18 cellular contexts compared by ENCODE assay signal in the genomic region with DNA sequence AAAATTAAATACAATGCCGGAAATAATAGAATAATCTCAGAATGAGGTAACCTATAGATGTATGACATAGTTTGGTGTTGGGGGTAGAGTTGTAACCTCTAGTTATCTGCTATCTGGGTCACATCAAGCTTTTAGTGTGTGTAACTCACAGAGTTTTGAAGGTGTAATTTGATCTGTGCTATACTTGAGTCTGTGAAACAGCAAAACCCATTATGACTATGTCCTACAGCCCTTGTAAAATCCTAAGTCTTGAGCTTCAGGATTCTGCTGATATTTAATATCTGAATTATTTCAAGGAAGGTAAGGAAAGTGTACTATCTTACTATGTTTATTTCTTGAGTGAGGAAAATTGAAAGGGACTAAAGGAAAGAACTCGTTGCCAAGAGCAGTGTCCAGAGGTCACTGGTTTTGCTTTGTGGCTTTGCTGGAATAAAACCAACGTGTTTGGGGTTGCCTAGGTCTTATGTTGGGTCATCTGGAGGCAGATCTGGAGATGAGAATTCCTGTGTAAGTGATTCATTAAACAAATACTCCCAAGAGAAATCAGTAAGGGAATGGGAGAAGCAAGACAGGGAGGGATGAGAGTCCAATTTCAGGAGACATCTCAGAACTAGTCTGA.
DNase-seq lines count a peak whose midpoint lies in the region; ATAC-seq and TF ChIP-seq lines count a peak whose summit lies in the region.
"Had no signal": no experiment of that assay in that cellular context is flagged by ENCODE, and none has a peak within 500 bp of the region (broad histone marks: within the 10 kb centered on the region; RNA-seq: fewer than 3 reads in every experiment).

No MANE protein-coding gene starts in this region.

- CTCF ChIA-PET in PC-3 (lab: Charles Lee): no interaction called here

- H3K79me1 ChIP-seq in trophoblast cell (ENCODE audit: low read length): no peaks in the 10 kb centered on the region

- no peaks in the 10 kb centered on the region for H3K9me2 ChIP-seq in GM23338 (ENCODE audit: insufficient read depth)
- H3K9me2 ChIP-seq in PC-3 (replicated peaks; ENCODE audit: low read length): no peaks in the 10 kb centered on the region

- H2AK5ac ChIP-seq in trophoblast cell (ENCODE audit: low read length): no peak overlapping the region

- H3K4ac ChIP-seq in trophoblast cell (ENCODE audit: low read depth, low read length): no peak overlapping the region

- no peak overlapping the region for H3K14ac ChIP-seq in trophoblast cell (ENCODE audit: low read length)

- H3K4me3 ChIP-seq in GM23338 (no peak overlapping the region), PC-3 (ENCODE audit: low read length) (no peak overlapping the region), epithelial cell of esophagus (ENCODE audit: low read length) (no peak overlapping the region), trophoblast cell (ENCODE audit: low read depth, low read length) (no peak overlapping the region)
- H3K4me3 ChIP-seq: gastrocnemius medialis, pancreas, skin epidermis, testis had no signal

- H2BK12ac ChIP-seq in trophoblast cell (ENCODE audit: low read length): no peak overlapping the region

- H3K9me3 ChIP-seq in PC-3 (ENCODE audit: low read length): no peaks in the 10 kb centered on the region
- no peaks in the 10 kb centered on the region for H3K9me3 ChIP-seq in trophoblast cell (ENCODE audit: insufficient read depth, low read depth, low read length)
- H3K9me3 ChIP-seq: BE2C, gastrocnemius medialis, pancreas, testis had no signal

- no peak overlapping the region for H2BK5ac ChIP-seq in trophoblast cell (ENCODE audit: low read depth, low read length, poor library complexity)

- peaks cover 2% of the 10 kb centered on the region for H3K27me3 Mint-ChIP-seq in GM23338 (ENCODE audit: insufficient read depth, low read depth, poor library complexity)
- H3K27me3 Mint-ChIP-seq: activated T-helper 17 cell treated with anti-CD3 and anti-CD28 coated beads, Interleukin-2, amount 50 U/mL, for 72 hours had no signal

- H2AFZ ChIP-seq in GM23338 (no peak overlapping the region), PC-3 (ENCODE audit: low read length) (no peak overlapping the region), trophoblast cell (ENCODE audit: insufficient read depth, low read length, poor library complexity) (no peak overlapping the region)

- intact Hi-C loops in PC-3 (cut with micrococcal nuclease): no loop called here

- no peaks in the 10 kb centered on the region; the same call in 2 of the 3 replicates for H3K4me1 Mint-ChIP-seq in GM23338
- H3K4me1 Mint-ChIP-seq: activated T-helper 17 cell treated with anti-CD3 and anti-CD28 coated beads, Interleukin-2, amount 50 U/mL, for 72 hours; central memory CD8-positive, alpha-beta T cell had no signal

- no peaks in the 10 kb centered on the region for H3K27me3 ChIP-seq in GM23338 (ENCODE audit: insufficient read depth)
- no peaks in the 10 kb centered on the region for H3K27me3 ChIP-seq in PC-3 (ENCODE audit: low read length)
- no peaks in the 10 kb centered on the region for H3K27me3 ChIP-seq in trophoblast cell (ENCODE audit: insufficient read depth, low read length)
- H3K27me3 ChIP-seq: BE2C, gastrocnemius medialis, testis had no signal

- H3K4me2 ChIP-seq in GM23338 (no peak overlapping the region), PC-3 (ENCODE audit: low read length) (peak overlapping the region; percentile 64), trophoblast cell (ENCODE audit: low read length) (no peak overlapping the region)

- POLR2A ChIA-PET in PC-3 (lab: Charles Lee; ENCODE audit: unreplicated experiment): interaction anchor here (0.5 to 0.7 kb wide), 2 partner anchors 29 to 955 kb away, joined by 3 to 5 read pairs; no protein-coding TSS in a partner anchor

- H4K20me1 ChIP-seq in GM23338 (replicated peaks; ENCODE audit: insufficient read depth): no peaks in the 10 kb centered on the region
- no peaks in the 10 kb centered on the region for H4K20me1 ChIP-seq in PC-3 (ENCODE audit: low read length)

- H3K4me1 ChIP-seq in GM23338 (ENCODE audit: insufficient read depth): no peaks in the 10 kb centered on the region
- H3K4me1 ChIP-seq in PC-3 (ENCODE audit: insufficient read depth, low read length): peaks cover 23% of the 10 kb centered on the region
- H3K4me1 ChIP-seq in trophoblast cell (ENCODE audit: control insufficient read depth in 1 of 2, insufficient read depth in 2 of 2, low read length in 2 of 2): peaks cover 0 to 2% of the 10 kb centered on the region in 2 experiments
- H3K4me1 ChIP-seq: BE2C, gastrocnemius medialis, pancreas, testis had no signal

- H4K8ac ChIP-seq in trophoblast cell (ENCODE audit: low read depth, low read length): no peak overlapping the region

- no peak overlapping the region for H3K4me3 Mint-ChIP-seq in GM23338
- H3K4me3 Mint-ChIP-seq: activated T-helper 17 cell treated with anti-CD3 and anti-CD28 coated beads, Interleukin-2, amount 50 U/mL, for 72 hours; central memory CD8-positive, alpha-beta T cell; H9 had no signal

- DNase-seq in GM23338 (ENCODE audit: low spot score) (no peak), PC-3 (peak; percentile 56), epithelial cell of esophagus (ENCODE audit: low read depth) (peak; percentile 48), trophoblast cell (no peak), dermis blood vessel endothelial cell (no peak), NCI-H510A (lab: John Stamatoyannopoulos, UW) (no peak)
- no peak for DNase-seq in activated CD4-positive, alpha-beta T cell treated with anti-CD3 and anti-CD28 coated beads for 48 hours
- DNase-seq: BE2C, gastrocnemius medialis, H9, NCI-H146, pancreas, SIG-M5, testis had no signal

- no peak overlapping the region for H2BK120ac ChIP-seq in trophoblast cell (ENCODE audit: insufficient read depth, low read length, poor library complexity)

- no peak overlapping the region for H3K18ac ChIP-seq in trophoblast cell (ENCODE audit: low read length)

- no peak overlapping the region for H4K91ac ChIP-seq in trophoblast cell (ENCODE audit: low read depth, low read length)

- H3K27ac Mint-ChIP-seq in GM23338: peak overlapping the region; percentile 14; the same call in 1 of the 2 replicates
- H3K27ac Mint-ChIP-seq: activated T-helper 17 cell treated with anti-CD3 and anti-CD28 coated beads, Interleukin-2, amount 50 U/mL, for 72 hours; H9 had no signal

- H3K23ac ChIP-seq in trophoblast cell (ENCODE audit: low read length): no peak overlapping the region

- no peaks in the 10 kb centered on the region for H3F3A ChIP-seq in GM23338 (replicated peaks; ENCODE audit: low read depth)
- H3F3A ChIP-seq in PC-3 (ENCODE audit: low read length, unreplicated experiment): peaks cover 3% of the 10 kb centered on the region

- no peak for ATAC-seq in GM23338
- peak; percentile 79 for ATAC-seq in PC-3
- no peak for ATAC-seq in HG02970 (IDR thresholded peaks at IDR 0.05; ENCODE audit: low FRiP score, unreplicated experiment)
- ATAC-seq: activated T-helper 17 cell treated with anti-CD3 and anti-CD28 coated beads, Interleukin-2, amount 50 U/mL, for 72 hours; gastrocnemius medialis; pancreas had no signal

- H3K9ac ChIP-seq in PC-3 (ENCODE audit: low read length) (no peak overlapping the region), trophoblast cell (ENCODE audit: low read length) (no peak overlapping the region)

- H4K12ac ChIP-seq in trophoblast cell (ENCODE audit: low read depth, low read length): no peak overlapping the region

- no peaks in the 10 kb centered on the region for H3K9me3 Mint-ChIP-seq in GM23338
- H3K9me3 Mint-ChIP-seq: activated T-helper 17 cell treated with anti-CD3 and anti-CD28 coated beads, Interleukin-2, amount 50 U/mL, for 72 hours; central memory CD8-positive, alpha-beta T cell had no signal

- no CpG with 5 or more reads among the region's 3 CpGs for WGBS in trophoblast cell (ENCODE audit: extremely low coverage, insufficient coverage, insufficient read length)

- H3K79me2 ChIP-seq in GM23338 (replicated peaks; ENCODE audit: insufficient read depth) (no peaks in the 10 kb centered on the region), PC-3 (ENCODE audit: low read length) (no peaks in the 10 kb centered on the region), trophoblast cell (ENCODE audit: control insufficient read depth, insufficient read depth, low read length, poor library complexity) (no peaks in the 10 kb centered on the region)

- H3K36me3 Mint-ChIP-seq in GM23338 (ENCODE audit: low read depth): no peaks in the 10 kb centered on the region

- H3K36me3 ChIP-seq in GM23338 (ENCODE audit: insufficient read depth): no peaks in the 10 kb centered on the region
- H3K36me3 ChIP-seq in PC-3 (ENCODE audit: low read depth, low read length): no peaks in the 10 kb centered on the region
- no peaks in the 10 kb centered on the region for H3K36me3 ChIP-seq in trophoblast cell (ENCODE audit: control insufficient read depth in 1 of 2, insufficient read depth in 2 of 2, low read length in 2 of 2)
- H3K36me3 ChIP-seq: BE2C, gastrocnemius medialis, pancreas had no signal

- TF ChIP-seq CTCF in GM23338 (conservative IDR thresholded peaks at IDR 0.05; ENCODE audit: low read depth in 2 of 2): no peak
- no peak for TF ChIP-seq CTCF in PC-3 (conservative IDR thresholded peaks at IDR 0.05; ENCODE audit: low read depth, low read length)
- TF ChIP-seq CTCF in epithelial cell of esophagus (IDR thresholded peaks at IDR 0.05; ENCODE audit: insufficient read depth, low read depth, low read length, missing control alignments): no peak

- no peak overlapping the region for H3K27ac ChIP-seq in GM23338 (ENCODE audit: low read depth)
- H3K27ac ChIP-seq in PC-3 (ENCODE audit: low read length): peak overlapping the region; percentile 58
- H3K27ac ChIP-seq in trophoblast cell (ENCODE audit: low read depth, low read length): peak overlapping the region; percentile 25
- H3K27ac ChIP-seq: gastrocnemius medialis, pancreas, skin epidermis, testis had no signal

- no TSS peak for BruUV-seq in PC-3 (replicated peaks; lab: Mats Ljungman, UMichigan)

TF ChIP-seq in GM23338, 12 proteins besides CTCF, POLR2A, EP300 and RAD21:
- TF ChIP-seq, protein P1, sequence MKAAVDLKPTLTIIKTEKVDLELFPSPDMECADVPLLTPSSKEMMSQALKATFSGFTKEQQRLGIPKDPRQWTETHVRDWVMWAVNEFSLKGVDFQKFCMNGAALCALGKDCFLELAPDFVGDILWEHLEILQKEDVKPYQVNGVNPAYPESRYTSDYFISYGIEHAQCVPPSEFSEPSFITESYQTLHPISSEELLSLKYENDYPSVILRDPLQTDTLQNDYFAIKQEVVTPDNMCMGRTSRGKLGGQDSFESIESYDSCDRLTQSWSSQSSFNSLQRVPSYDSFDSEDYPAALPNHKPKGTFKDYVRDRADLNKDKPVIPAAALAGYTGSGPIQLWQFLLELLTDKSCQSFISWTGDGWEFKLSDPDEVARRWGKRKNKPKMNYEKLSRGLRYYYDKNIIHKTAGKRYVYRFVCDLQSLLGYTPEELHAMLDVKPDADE (IDR thresholded peaks at IDR 0.05): no peak
- no peak for TF ChIP-seq JUNB (IDR thresholded peaks at IDR 0.05; ENCODE audit: unreplicated experiment)
- no peak for TF ChIP-seq ZNF331 (CRISPR knock-in tag; IDR thresholded peaks at IDR 0.05; ENCODE audit: low read depth)
- no peak for TF ChIP-seq NANOG (IDR thresholded peaks at IDR 0.05; ENCODE audit: borderline replicate concordance)
- TF ChIP-seq ZNF114 (CRISPR knock-in tag; IDR thresholded peaks at IDR 0.05): no peak
- no peak for TF ChIP-seq POLR2AphosphoS5 (IDR thresholded peaks at IDR 0.05; ENCODE audit: low read depth)
- no peak for TF ChIP-seq CREB1 (CRISPR knock-in tag; IDR thresholded peaks at IDR 0.05; ENCODE audit: low read depth)
- no peak for TF ChIP-seq STAT1 (IDR thresholded peaks at IDR 0.05; ENCODE audit: unreplicated experiment)

Comparison
In these comparisons a context has a peak if more than half of its experiments do, and no peak if none do; other contexts are left out.
1. DNase-seq: peak in PC-3 (single experiment) and epithelial cell of esophagus (single experiment); none in GM23338 (single experiment), trophoblast cell (0 of 2), dermis blood vessel endothelial cell (single experiment), NCI-H510A (single experiment) and activated CD4-positive, alpha-beta T cell treated with anti-CD3 and anti-CD28 coated beads for 48 hours (single experiment).